27 cellular contexts compared by ENCODE assay signal in genomic region chr12:87300-87699, GRCh38. TPM values are rescaled to one million over a fixed set of nuclear protein-coding genes. Genes with fewer than 3 reads are reported as not detected.
DNase-seq lines count a peak whose midpoint lies in the region; ATAC-seq and TF ChIP-seq lines count a peak whose summit lies in the region.
"Had no signal": no experiment of that assay in that cellular context is flagged by ENCODE, and none has a peak within 500 bp of the region (broad histone marks: within the 10 kb centered on the region; RNA-seq: fewer than 3 reads in every experiment).

No MANE protein-coding gene starts in this region.

- H3K27ac Mint-ChIP-seq in neural progenitor cell: no peak overlapping the region

- TF ChIP-seq CTCF in choroid plexus epithelial cell (conservative IDR thresholded peaks at IDR 0.05; ENCODE audit: low read depth, low read length): no peak
- no peak for TF ChIP-seq CTCF in neural progenitor cell (IDR thresholded peaks at IDR 0.05)
- no peak for TF ChIP-seq CTCF in mucosa of descending colon (IDR thresholded peaks at IDR 0.05)

- H3F3A ChIP-seq in neural progenitor cell (ENCODE audit: low read depth): no peaks in the 10 kb centered on the region

- H3K4me1 ChIP-seq in neural progenitor cell (no peaks in the 10 kb centered on the region), mucosa of descending colon (ENCODE audit: low read depth) (no peaks in the 10 kb centered on the region)
- H3K4me1 ChIP-seq: SJCRH30 had no signal

- no peak overlapping the region for H3K27ac ChIP-seq in neural progenitor cell
- H3K27ac ChIP-seq: PC-9, SJCRH30 had no signal

- H3K9me3 ChIP-seq in neural progenitor cell (ENCODE audit: low read depth) (peaks cover 7% of the 10 kb centered on the region), mucosa of descending colon (no peaks in the 10 kb centered on the region)
- H3K9me3 ChIP-seq: BE2C, SJCRH30 had no signal

- intact Hi-C loops in mucosa of descending colon (cut with DNase I, micrococcal nuclease): no loop called here

- peaks cover 6% of the 10 kb centered on the region for H3K27me3 ChIP-seq in neural progenitor cell
- H3K27me3 ChIP-seq: BE2C had no signal

- no peak overlapping the region for H3K9ac ChIP-seq in neural progenitor cell

- H4K20me1 ChIP-seq in neural progenitor cell (ENCODE audit: low read depth): no peaks in the 10 kb centered on the region

- peaks cover 9% of the 10 kb centered on the region for H3K27me3 Mint-ChIP-seq in neural progenitor cell (ENCODE audit: insufficient read depth, low read depth)

- H3K4me3 ChIP-seq in choroid plexus epithelial cell (ENCODE audit: low read depth, low read length) (no peak overlapping the region), neural progenitor cell (no peak overlapping the region), mucosa of descending colon (no peak overlapping the region)
- H3K4me3 ChIP-seq: MG63, PC-9, SJCRH30 had no signal

- peaks cover 14% of the 10 kb centered on the region for H3K9me3 Mint-ChIP-seq in neural progenitor cell

- H2AFZ ChIP-seq in neural progenitor cell (replicated peaks): no peak overlapping the region
- H2AFZ ChIP-seq: PC-9 had no signal

- ATAC-seq in HG02981 (IDR thresholded peaks at IDR 0.05; ENCODE audit: unreplicated experiment) (no peak), mucosa of descending colon (no peak)
- ATAC-seq: HepG2, Right ventricle myocardium inferior had no signal

- H3K36me3 ChIP-seq in neural progenitor cell: no peaks in the 10 kb centered on the region
- H3K36me3 ChIP-seq in mucosa of descending colon (ENCODE audit: low read depth): no peaks in the 10 kb centered on the region
- H3K36me3 ChIP-seq: BE2C, MG63, SJCRH30 had no signal

- no peaks in the 10 kb centered on the region for H3K36me3 Mint-ChIP-seq in neural progenitor cell
- H3K36me3 Mint-ChIP-seq: CD14-positive monocyte had no signal

- H3K4me1 Mint-ChIP-seq in neural progenitor cell: peaks cover 4% of the 10 kb centered on the region
- H3K4me1 Mint-ChIP-seq: CD14-positive monocyte had no signal

- H3K4me2 ChIP-seq in neural progenitor cell: no peak overlapping the region
- H3K4me2 ChIP-seq: PC-9 had no signal

- peak overlapping the region; percentile 5 for H3K4me3 Mint-ChIP-seq in neural progenitor cell

- no peaks in the 10 kb centered on the region for H3K79me2 ChIP-seq in neural progenitor cell (ENCODE audit: low read depth)

- peak; percentile 33 for DNase-seq in NCI-H1694 treated with DMSO at 0.1 percent for 48 hours (lab: John Stamatoyannopoulos, UW)
- DNase-seq in NCI-H1694 (lab: John Stamatoyannopoulos, UW): no peak
- peak; percentile 6 for DNase-seq in OCI-M1 (lab: John Stamatoyannopoulos, UW)
- DNase-seq in choroid plexus epithelial cell (ENCODE audit: low read depth): peak; percentile 49
- no peak for DNase-seq in neural progenitor cell (ENCODE audit: low spot score)
- DNase-seq in germinal center (ENCODE audit: low spot score): no peak
- no peak for DNase-seq in mucosa of descending colon
- DNase-seq: 8988T, ACHN, BE2C, H7, MG63, NCI-H1105 treated with DMSO at 0.1 percent for 48 hours, NCI-H146, NCI-H2029 treated with DMSO at 0.1 percent for 48 hours, NCI-H226, NCI-H524, NCI-H774, PC-9, SJCRH30 had no signal

RNA-seq across cellular contexts. Expression of gene IQSEC3, which starts 20.7 kb away (rescaled TPM):
- 0.09 and 1.0 TPM in 2 replicates for total RNA-seq in neural progenitor cell (ENCODE audit: low replicate concordance)
- 1 to 10 TPM in 2 of 3 donors, under 1 TPM in 1; 0.23 to 2.3 (median 1.1) TPM for total RNA-seq in mucosa of descending colon
- total RNA-seq: HepG2, HT1080, LHCN-M2, PC-9, RPMI7951, SJCRH30 had no signal

Comparison
In these comparisons a context has a peak if more than half of its experiments do, and no peak if none do; other contexts are left out.
1. DNase-seq: peak in NCI-H1694 treated with DMSO at 0.1 percent for 48 hours (single experiment), OCI-M1 (single experiment) and choroid plexus epithelial cell (single experiment); none in NCI-H1694 (single experiment), neural progenitor cell (single experiment), germinal center (single experiment) and mucosa of descending colon (0 of 3).